15 cellular contexts compared by ENCODE assay signal in the genomic region with DNA sequence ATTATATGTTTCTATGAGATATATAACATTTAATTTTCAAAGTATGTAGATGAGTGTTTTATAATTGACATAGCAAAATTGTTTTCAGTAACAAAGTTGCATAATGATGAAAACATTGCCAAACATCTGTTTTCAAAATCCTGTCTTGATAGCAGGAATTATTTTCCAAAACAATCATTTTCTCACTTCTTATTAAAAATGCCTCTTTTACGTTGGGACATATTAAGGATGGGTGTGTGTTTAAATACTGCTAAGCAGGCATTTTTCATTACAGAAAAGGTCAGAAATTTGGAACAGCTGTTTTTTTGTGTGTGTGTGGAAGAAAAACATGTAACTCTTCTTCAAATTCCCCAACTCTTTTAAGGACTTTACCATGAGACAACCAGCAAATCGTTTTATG.
"Had no signal": no experiment of that assay in that cellular context is flagged by ENCODE, and none has a peak within 500 bp of the region (broad histone marks: within the 10 kb centered on the region; RNA-seq: fewer than 3 reads in every experiment).

No MANE protein-coding gene starts in this region.

- H3K36me3 ChIP-seq: colonic mucosa, pancreas had no signal

- H3K27ac Mint-ChIP-seq: activated CD4-positive, alpha-beta memory T cell treated with anti-CD3 and anti-CD28 coated beads, Interleukin-2, amount 10 ng/mL, durations not matched to agents 7 days and 5 days; activated naive CD4-positive, alpha-beta T cell treated with anti-CD3 and anti-CD28 coated beads, Interleukin-2, amount 50 U/mL, for 24 hours; activated T-cell treated with anti-CD3 and anti-CD28 coated beads, Interleukin-2, amount 50 U/mL, for 24 hours; immature natural killer cell; type B pancreatic cell; WTC11 had no signal

- H3K36me3 Mint-ChIP-seq: activated naive CD4-positive, alpha-beta T cell treated with anti-CD3 and anti-CD28 coated beads, Interleukin-2, amount 50 U/mL, for 24 hours; immature natural killer cell; type B pancreatic cell had no signal

- H3K4me1 ChIP-seq: colonic mucosa, pancreas had no signal

- H3K27me3 ChIP-seq: colonic mucosa, pancreas had no signal

- H3K27ac ChIP-seq: colonic mucosa, pancreas had no signal

- H3K4me3 Mint-ChIP-seq: activated CD4-positive, alpha-beta memory T cell treated with anti-CD3 and anti-CD28 coated beads, Interleukin-2, amount 10 ng/mL, durations not matched to agents 7 days and 5 days; activated naive CD4-positive, alpha-beta T cell treated with anti-CD3 and anti-CD28 coated beads, Interleukin-2, amount 50 U/mL, for 24 hours; activated T-cell treated with anti-CD3 and anti-CD28 coated beads, Interleukin-2, amount 50 U/mL, for 24 hours; immature natural killer cell; type B pancreatic cell; WTC11 had no signal

- H3K4me3 ChIP-seq: colonic mucosa, pancreas had no signal

- DNase-seq: activated CD4-positive, alpha-beta memory T cell treated with anti-CD3 and anti-CD28 coated beads, Interleukin-2, amount 10 ng/mL, durations not matched to agents 7 days and 5 days; activated CD4-positive, alpha-beta T cell treated with anti-CD3 and anti-CD28 coated beads for 4 hours; activated effector memory CD4-positive, alpha-beta T cell treated with Interleukin-2 at 50 U/mL for 16 hours; activated T-cell treated with anti-CD3 and anti-CD28 coated beads, Interleukin-2, amount 50 U/mL, for 24 hours; amniotic stem cell; central memory CD4-positive, alpha-beta T cell; colonic mucosa; effector CD4-positive, alpha-beta T cell; immature natural killer cell; pancreas; stimulated activated naive CD8-positive, alpha-beta T cell treated with anti-CD3 and anti-CD28 coated beads, Interleukin-15, Interleukin-2, amounts not matched to agents 100 U/mL and 50 U/mL, for 24 hours; T-helper 2 cell had no signal

- H3K9me3 Mint-ChIP-seq: activated CD4-positive, alpha-beta memory T cell treated with anti-CD3 and anti-CD28 coated beads, Interleukin-2, amount 10 ng/mL, durations not matched to agents 7 days and 5 days; activated T-cell treated with anti-CD3 and anti-CD28 coated beads, Interleukin-2, amount 50 U/mL, for 24 hours had no signal

- ATAC-seq: pancreas; stimulated activated naive CD8-positive, alpha-beta T cell treated with anti-CD3 and anti-CD28 coated beads, Interleukin-15, Interleukin-2, amounts not matched to agents 100 U/mL and 50 U/mL, for 24 hours; WTC11 had no signal

- H3K4me1 Mint-ChIP-seq: activated CD4-positive, alpha-beta memory T cell treated with anti-CD3 and anti-CD28 coated beads, Interleukin-2, amount 10 ng/mL, durations not matched to agents 7 days and 5 days; activated naive CD4-positive, alpha-beta T cell treated with anti-CD3 and anti-CD28 coated beads, Interleukin-2, amount 50 U/mL, for 24 hours; immature natural killer cell had no signal

- H3K27me3 Mint-ChIP-seq: activated CD4-positive, alpha-beta memory T cell treated with anti-CD3 and anti-CD28 coated beads, Interleukin-2, amount 10 ng/mL, durations not matched to agents 7 days and 5 days; activated naive CD4-positive, alpha-beta T cell treated with anti-CD3 and anti-CD28 coated beads, Interleukin-2, amount 50 U/mL, for 24 hours; type B pancreatic cell had no signal

- H3K9me3 ChIP-seq: colonic mucosa, pancreas had no signal
